Comparison of ENCODE assay signal across 22 cellular contexts in the genomic region with DNA sequence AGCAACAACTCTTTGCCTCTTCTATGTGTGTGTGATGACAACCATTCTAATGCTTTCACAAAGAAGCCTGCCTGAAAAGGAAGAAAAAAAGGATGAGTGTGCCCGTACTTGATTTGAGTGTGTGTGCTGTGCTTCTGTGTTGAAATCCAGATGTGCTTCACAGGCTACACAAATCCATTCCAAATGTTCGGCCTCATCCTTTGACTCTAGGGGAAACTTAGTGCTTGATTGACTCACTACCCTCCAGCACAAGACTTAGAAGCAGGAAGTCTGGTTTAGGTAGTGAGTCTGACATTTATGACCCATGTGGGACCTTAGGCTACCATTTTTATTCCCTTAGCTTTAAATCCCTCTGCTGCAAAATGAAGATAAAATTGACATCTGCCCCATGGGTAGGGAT.
DNase-seq lines count a peak whose midpoint lies in the region; ATAC-seq and TF ChIP-seq lines count a peak whose summit lies in the region.
"Had no signal": no experiment of that assay in that cellular context is flagged by ENCODE, and none has a peak within 500 bp of the region (broad histone marks: within the 10 kb centered on the region; RNA-seq: fewer than 3 reads in every experiment).

No MANE protein-coding gene starts in this region.

- no peaks in the 10 kb centered on the region for H3K4me1 Mint-ChIP-seq in CD8-positive, alpha-beta memory T cell
- H3K4me1 Mint-ChIP-seq: CD4-positive, CD25-positive, alpha-beta regulatory T cell had no signal

- H3K4me3 Mint-ChIP-seq in CD8-positive, alpha-beta memory T cell: no peak overlapping the region
- H3K4me3 Mint-ChIP-seq: CD4-positive, CD25-positive, alpha-beta regulatory T cell; H9 had no signal

- intact Hi-C loops in sciatic nerve (cut with DNase I): no loop called here

- no peaks in the 10 kb centered on the region for H3K27me3 ChIP-seq in Loucy (ENCODE audit: insufficient read depth, low read length, poor library complexity, severe bottlenecking)
- no peaks in the 10 kb centered on the region for H3K27me3 ChIP-seq in CD8-positive, alpha-beta memory T cell (ENCODE audit: insufficient read depth, low read length, poor library complexity, severe bottlenecking)

- no peaks in the 10 kb centered on the region for H3K36me3 ChIP-seq in Loucy (ENCODE audit: insufficient read depth, low read length)
- H3K36me3 ChIP-seq in CD8-positive, alpha-beta memory T cell (ENCODE audit: insufficient read depth, low read length): no peaks in the 10 kb centered on the region

- H3K27ac ChIP-seq in CD8-positive, alpha-beta memory T cell (ENCODE audit: low read depth, low read length): no peak overlapping the region
- H3K27ac ChIP-seq: HL-60 had no signal

- no peaks in the 10 kb centered on the region for H3K36me3 Mint-ChIP-seq in CD8-positive, alpha-beta memory T cell
- H3K36me3 Mint-ChIP-seq: CD4-positive, CD25-positive, alpha-beta regulatory T cell had no signal

- H3K4me3 ChIP-seq in Loucy (ENCODE audit: low read length, poor library complexity, severe bottlenecking) (no peak overlapping the region), fibroblast of mammary gland (ENCODE audit: control insufficient read depth, low read depth, low read length) (no peak overlapping the region)
- no peak overlapping the region for H3K4me3 ChIP-seq in CD8-positive, alpha-beta memory T cell (ENCODE audit: low read length)
- H3K4me3 ChIP-seq: K562 had no signal

- no peak overlapping the region for H3K27ac Mint-ChIP-seq in CD8-positive, alpha-beta memory T cell
- H3K27ac Mint-ChIP-seq: CD4-positive, CD25-positive, alpha-beta regulatory T cell; H9 had no signal

- POLR2A ChIA-PET in CD8-positive, alpha-beta memory T cell (lab: Charles Lee): no interaction called here

- no peaks in the 10 kb centered on the region for H3K9me2 ChIP-seq in Loucy (replicated peaks; ENCODE audit: low read depth, low read length)

- no peaks in the 10 kb centered on the region for H3K27me3 Mint-ChIP-seq in CD8-positive, alpha-beta memory T cell
- H3K27me3 Mint-ChIP-seq: CD4-positive, CD25-positive, alpha-beta regulatory T cell had no signal

- CTCF ChIA-PET in CD8-positive, alpha-beta memory T cell (lab: Charles Lee): no interaction called here

- ATAC-seq in sciatic nerve: peak; percentile 75
- ATAC-seq in SK-N-SH treated with all-trans-retinoic acid at 6 μM for 48 hours: no peak
- ATAC-seq in HG02588 (IDR thresholded peaks at IDR 0.05; ENCODE audit: unreplicated experiment): no peak
- ATAC-seq: HepG2, K562, Right ventricle myocardium inferior had no signal

- no peaks in the 10 kb centered on the region for H3K79me2 ChIP-seq in Loucy (ENCODE audit: insufficient read depth, low read length)

- H4K20me1 ChIP-seq in Loucy (ENCODE audit: insufficient read depth, low read length, poor library complexity, severe bottlenecking): no peaks in the 10 kb centered on the region

- H3K9me3 Mint-ChIP-seq in CD8-positive, alpha-beta memory T cell: peaks cover 0 to 6% (median 0%) of the 10 kb centered on the region in 5 donors
- H3K9me3 Mint-ChIP-seq: H9 had no signal

- no peaks in the 10 kb centered on the region for H3K4me1 ChIP-seq in Loucy (ENCODE audit: insufficient read depth, low read length, poor library complexity, severe bottlenecking)
- H3K4me1 ChIP-seq in CD8-positive, alpha-beta memory T cell (ENCODE audit: insufficient read depth, low read length): no peaks in the 10 kb centered on the region

- peak overlapping the region; percentile 13 for H3K4me2 ChIP-seq in Loucy (ENCODE audit: low read depth, low read length, poor library complexity, severe bottlenecking)

- DNase-seq in EL (peak; percentile 24), fibroblast of mammary gland (ENCODE audit: low read depth) (peak; percentile 77), sciatic nerve (ENCODE audit: low spot score) (no peak), NCI-H2029 treated with DMSO at 0.1 percent for 48 hours (lab: John Stamatoyannopoulos, UW) (no peak)
- no peak for DNase-seq in CD8-positive, alpha-beta memory T cell
- DNase-seq: CD4-positive, CD25-positive, alpha-beta regulatory T cell; COR-L47; DMS 273 treated with DMSO at 0.1 percent for 48 hours; DMS79 treated with DMSO at 0.1 percent for 48 hours; H9; NCI-H1092 treated with DMSO at 0.1 percent for 48 hours; NCI-H1436 treated with DMSO at 0.1 percent for 48 hours; NCI-H2029; NCI-H345; OCI-M1 had no signal

- H3K9me3 ChIP-seq in Loucy (ENCODE audit: insufficient read depth, low read depth, low read length): no peaks in the 10 kb centered on the region
- H3K9me3 ChIP-seq in CD8-positive, alpha-beta memory T cell (ENCODE audit: low read length): no peaks in the 10 kb centered on the region

- H3F3A ChIP-seq in Loucy (ENCODE audit: low read depth): no peaks in the 10 kb centered on the region

- no peak overlapping the region for H3K9ac ChIP-seq in Loucy (ENCODE audit: low read depth, low read length, poor library complexity, severe bottlenecking)

- no peak overlapping the region for H2AFZ ChIP-seq in Loucy (ENCODE audit: low read length)

- TF ChIP-seq CTCF in Loucy (conservative IDR thresholded peaks at IDR 0.05; ENCODE audit: low read length): no peak
- no peak for TF ChIP-seq CTCF in fibroblast of mammary gland (conservative IDR thresholded peaks at IDR 0.05; ENCODE audit: control insufficient read depth, insufficient read depth, low read depth, low read length)

TF ChIP-seq in SK-N-SH treated with all-trans-retinoic acid at 6 μM for 48 hours, 23 proteins besides CTCF, POLR2A, EP300 and RAD21:
- TF ChIP-seq, protein P1, sequence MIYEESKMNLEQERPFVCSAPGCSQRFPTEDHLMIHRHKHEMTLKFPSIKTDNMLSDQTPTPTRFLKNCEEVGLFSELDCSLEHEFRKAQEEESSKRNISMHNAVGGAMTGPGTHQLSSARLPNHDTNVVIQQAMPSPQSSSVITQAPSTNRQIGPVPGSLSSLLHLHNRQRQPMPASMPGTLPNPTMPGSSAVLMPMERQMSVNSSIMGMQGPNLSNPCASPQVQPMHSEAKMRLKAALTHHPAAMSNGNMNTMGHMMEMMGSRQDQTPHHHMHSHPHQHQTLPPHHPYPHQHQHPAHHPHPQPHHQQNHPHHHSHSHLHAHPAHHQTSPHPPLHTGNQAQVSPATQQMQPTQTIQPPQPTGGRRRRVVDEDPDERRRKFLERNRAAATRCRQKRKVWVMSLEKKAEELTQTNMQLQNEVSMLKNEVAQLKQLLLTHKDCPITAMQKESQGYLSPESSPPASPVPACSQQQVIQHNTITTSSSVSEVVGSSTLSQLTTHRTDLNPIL (CRISPR knock-in tag; IDR thresholded peaks at IDR 0.05; ENCODE audit: low read depth): no peak
- TF ChIP-seq, protein P2, sequence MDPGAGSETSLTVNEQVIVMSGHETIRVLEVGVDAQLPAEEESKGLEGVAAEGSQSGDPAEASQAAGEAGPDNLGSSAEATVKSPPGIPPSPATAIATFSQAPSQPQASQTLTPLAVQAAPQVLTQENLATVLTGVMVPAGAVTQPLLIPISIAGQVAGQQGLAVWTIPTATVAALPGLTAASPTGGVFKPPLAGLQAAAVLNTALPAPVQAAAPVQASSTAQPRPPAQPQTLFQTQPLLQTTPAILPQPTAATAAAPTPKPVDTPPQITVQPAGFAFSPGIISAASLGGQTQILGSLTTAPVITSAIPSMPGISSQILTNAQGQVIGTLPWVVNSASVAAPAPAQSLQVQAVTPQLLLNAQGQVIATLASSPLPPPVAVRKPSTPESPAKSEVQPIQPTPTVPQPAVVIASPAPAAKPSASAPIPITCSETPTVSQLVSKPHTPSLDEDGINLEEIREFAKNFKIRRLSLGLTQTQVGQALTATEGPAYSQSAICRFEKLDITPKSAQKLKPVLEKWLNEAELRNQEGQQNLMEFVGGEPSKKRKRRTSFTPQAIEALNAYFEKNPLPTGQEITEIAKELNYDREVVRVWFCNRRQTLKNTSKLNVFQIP (CRISPR knock-in tag; IDR thresholded peaks at IDR 0.05; ENCODE audit: borderline replicate concordance, low read depth): no peak
- no peak for TF ChIP-seq RARB (CRISPR knock-in tag; IDR thresholded peaks at IDR 0.05)
- TF ChIP-seq ESRRG (CRISPR knock-in tag; IDR thresholded peaks at IDR 0.05): no peak
- no peak for TF ChIP-seq ZNF70 (CRISPR knock-in tag; IDR thresholded peaks at IDR 0.05)
- TF ChIP-seq PPARA (CRISPR knock-in tag; IDR thresholded peaks at IDR 0.05; ENCODE audit: borderline replicate concordance): no peak
- no peak for TF ChIP-seq ZNF8 (CRISPR knock-in tag; IDR thresholded peaks at IDR 0.05)
- TF ChIP-seq SNAI2 (CRISPR knock-in tag; IDR thresholded peaks at IDR 0.05): no peak
- TF ChIP-seq GLIS3 (CRISPR knock-in tag; IDR thresholded peaks at IDR 0.05): no peak
- no peak for TF ChIP-seq ZC3H10 (CRISPR knock-in tag; IDR thresholded peaks at IDR 0.05)
- TF ChIP-seq TCF4 (CRISPR knock-in tag; IDR thresholded peaks at IDR 0.05; ENCODE audit: borderline replicate concordance): no peak
- TF ChIP-seq ARNTL (CRISPR knock-in tag; IDR thresholded peaks at IDR 0.05; ENCODE audit: borderline replicate concordance, low read depth): no peak
- TF ChIP-seq BACH2 (CRISPR knock-in tag; IDR thresholded peaks at IDR 0.05; ENCODE audit: borderline replicate concordance): no peak
- TF ChIP-seq, protein P3, sequence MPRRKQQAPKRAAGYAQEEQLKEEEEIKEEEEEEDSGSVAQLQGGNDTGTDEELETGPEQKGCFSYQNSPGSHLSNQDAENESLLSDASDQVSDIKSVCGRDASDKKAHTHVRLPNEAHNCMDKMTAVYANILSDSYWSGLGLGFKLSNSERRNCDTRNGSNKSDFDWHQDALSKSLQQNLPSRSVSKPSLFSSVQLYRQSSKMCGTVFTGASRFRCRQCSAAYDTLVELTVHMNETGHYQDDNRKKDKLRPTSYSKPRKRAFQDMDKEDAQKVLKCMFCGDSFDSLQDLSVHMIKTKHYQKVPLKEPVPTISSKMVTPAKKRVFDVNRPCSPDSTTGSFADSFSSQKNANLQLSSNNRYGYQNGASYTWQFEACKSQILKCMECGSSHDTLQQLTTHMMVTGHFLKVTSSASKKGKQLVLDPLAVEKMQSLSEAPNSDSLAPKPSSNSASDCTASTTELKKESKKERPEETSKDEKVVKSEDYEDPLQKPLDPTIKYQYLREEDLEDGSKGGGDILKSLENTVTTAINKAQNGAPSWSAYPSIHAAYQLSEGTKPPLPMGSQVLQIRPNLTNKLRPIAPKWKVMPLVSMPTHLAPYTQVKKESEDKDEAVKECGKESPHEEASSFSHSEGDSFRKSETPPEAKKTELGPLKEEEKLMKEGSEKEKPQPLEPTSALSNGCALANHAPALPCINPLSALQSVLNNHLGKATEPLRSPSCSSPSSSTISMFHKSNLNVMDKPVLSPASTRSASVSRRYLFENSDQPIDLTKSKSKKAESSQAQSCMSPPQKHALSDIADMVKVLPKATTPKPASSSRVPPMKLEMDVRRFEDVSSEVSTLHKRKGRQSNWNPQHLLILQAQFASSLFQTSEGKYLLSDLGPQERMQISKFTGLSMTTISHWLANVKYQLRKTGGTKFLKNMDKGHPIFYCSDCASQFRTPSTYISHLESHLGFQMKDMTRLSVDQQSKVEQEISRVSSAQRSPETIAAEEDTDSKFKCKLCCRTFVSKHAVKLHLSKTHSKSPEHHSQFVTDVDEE (CRISPR knock-in tag; IDR thresholded peaks at IDR 0.05): no peak
- no peak for TF ChIP-seq CSDC2 (CRISPR knock-in tag; IDR thresholded peaks at IDR 0.05)

Comparison
In these comparisons a context has a peak if more than half of its experiments do, and no peak if none do; other contexts are left out.
1. DNase-seq: peak in EL (single experiment) and fibroblast of mammary gland (single experiment); none in sciatic nerve (single experiment), CD8-positive, alpha-beta memory T cell (0 of 5) and NCI-H2029 treated with DMSO at 0.1 percent for 48 hours (single experiment).